21 cellular contexts compared by ENCODE assay signal in the genomic region with DNA sequence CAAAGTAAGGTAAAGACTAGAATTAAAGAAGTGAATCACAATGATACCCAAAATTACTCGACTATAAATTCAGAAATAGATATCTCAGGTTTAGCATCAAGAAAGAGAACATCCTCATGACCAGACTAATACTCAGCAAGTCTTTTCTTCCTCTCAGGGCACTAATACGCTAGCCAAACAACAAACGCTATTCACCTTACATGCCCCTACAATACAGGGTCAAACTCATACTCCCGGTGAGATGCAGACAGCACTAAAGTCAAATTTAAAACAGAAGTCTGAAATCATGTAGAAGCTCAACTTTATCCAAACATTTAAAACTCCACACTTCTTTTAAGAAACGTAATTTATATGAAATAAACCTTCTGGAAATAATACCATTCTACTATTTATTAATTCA. TPM values are rescaled to one million over a fixed set of nuclear protein-coding genes. Genes with fewer than 3 reads are reported as not detected.
DNase-seq lines count a peak whose midpoint lies in the region; ATAC-seq, FAIRE-seq and TF ChIP-seq lines count a peak whose summit lies in the region.
"Had no signal": no experiment of that assay in that cellular context is flagged by ENCODE, and none has a peak within 500 bp of the region (broad histone marks: within the 10 kb centered on the region; RNA-seq: fewer than 3 reads in every experiment).

No MANE protein-coding gene starts in this region.

- H4K20me1 ChIP-seq in Loucy (ENCODE audit: insufficient read depth, low read length, poor library complexity, severe bottlenecking) (peaks cover 30% of the 10 kb centered on the region), GM12878 (ENCODE audit: control insufficient read depth, insufficient read depth) (no peaks in the 10 kb centered on the region), smooth muscle cell (ENCODE audit: low read depth) (peaks cover 15% of the 10 kb centered on the region)

- peak overlapping the region; percentile 50 for H2BK5ac ChIP-seq in mesenchymal stem cell (ENCODE audit: low read depth, low read length, poor library complexity, severe bottlenecking)

- in situ Hi-C loops in GM12878 (cut with MboI) = no loop called here

- BruUV-seq in GM12878 (replicated peaks; lab: Mats Ljungman, UMichigan) = no TSS peak

- CTCF ChIA-PET in GM12878 (lab: Yijun Ruan, JAX) = interaction anchor here (0.6 to 4.0 kb wide), 7 partner anchors 13 to 105 kb away, joined by 3 to 19 read pairs (median 4); a partner anchor contains a TSS

- peak overlapping the region; percentile 68 for H3K4me2 ChIP-seq in Loucy (ENCODE audit: low read depth, low read length, poor library complexity, severe bottlenecking)
- no peak overlapping the region for H3K4me2 ChIP-seq in GM12878 (ENCODE audit: control insufficient read depth, insufficient read depth)
- no peak overlapping the region for H3K4me2 ChIP-seq in mesenchymal stem cell (ENCODE audit: low read length, poor library complexity, severe bottlenecking)
- peak overlapping the region; percentile 49 for H3K4me2 ChIP-seq in smooth muscle cell

- no peak for TF ChIP-seq POLR2A in GM12878 (IDR thresholded peaks at IDR 0.05; ENCODE audit: low read depth, low read length)

- 0 out of 3 replicates have a peak, but pooled peaks have one; percentile 17 for ATAC-seq in GM12878
- ATAC-seq: activated CD8-positive, alpha-beta memory T cell treated with anti-CD3 and anti-CD28 coated beads, Interleukin-2, amount 10 ng/mL, durations not matched to agents 7 days and 5 days; sciatic nerve; stimulated activated naive B cell treated with anti-CD40 and anti-IgM and Interleukin-4, amounts not matched to agents 10 μg/mL and 1 μg/mL and 100 μg/mL, for 72 hours had no signal

- H3K9me3 ChIP-seq in Loucy (ENCODE audit: insufficient read depth, low read depth, low read length) = no peaks in the 10 kb centered on the region
- H3K9me3 ChIP-seq in GM12878 (replicated peaks; ENCODE audit: control insufficient read depth, insufficient read depth, low read length) = no peaks in the 10 kb centered on the region
- no peaks in the 10 kb centered on the region for H3K9me3 ChIP-seq in mesenchymal stem cell (ENCODE audit: control insufficient read depth, low read length)
- no peaks in the 10 kb centered on the region for H3K9me3 ChIP-seq in smooth muscle cell (replicated peaks; ENCODE audit: low read depth)
- H3K9me3 ChIP-seq: HAP-1, tibial artery had no signal

- H3K4me1 ChIP-seq in Loucy (ENCODE audit: insufficient read depth, low read length, poor library complexity, severe bottlenecking) (peaks cover 57% of the 10 kb centered on the region), GM12878 (ENCODE audit: control insufficient read depth, insufficient read depth, low read length) (no peaks in the 10 kb centered on the region), mesenchymal stem cell (ENCODE audit: control insufficient read depth, insufficient read depth, low read depth, low read length) (peaks cover 12% of the 10 kb centered on the region), smooth muscle cell (ENCODE audit: low read depth) (peaks cover 20% of the 10 kb centered on the region)

- no peak overlapping the region for H3K23ac ChIP-seq in mesenchymal stem cell (ENCODE audit: low read length in 2 of 2)

- H3K18ac ChIP-seq in mesenchymal stem cell (ENCODE audit: low read depth in 1 of 2, low read length in 2 of 2) = no peak overlapping the region

- no peak overlapping the region for H2BK120ac ChIP-seq in mesenchymal stem cell (ENCODE audit: low read depth, low read length)

- H3F3A ChIP-seq in Loucy (ENCODE audit: low read depth) (no peaks in the 10 kb centered on the region), smooth muscle cell (ENCODE audit: low read depth) (peaks cover 6% of the 10 kb centered on the region)

- intact Hi-C loops in GM12878 (cut with micrococcal nuclease; ENCODE audit: unreplicated experiment) = no loop called here

- no peaks in the 10 kb centered on the region for H3K27me3 ChIP-seq in Loucy (ENCODE audit: insufficient read depth, low read length, poor library complexity, severe bottlenecking)
- no peaks in the 10 kb centered on the region for H3K27me3 ChIP-seq in GM12878 (replicated peaks in 1 of 2; ENCODE audit: control insufficient read depth in 2 of 2, insufficient read depth in 2 of 2, low read length in 1 of 2)
- H3K27me3 ChIP-seq in mesenchymal stem cell (ENCODE audit: control insufficient read depth in 1 of 2, insufficient read depth in 1 of 2, low read length in 2 of 2) = no peaks in the 10 kb centered on the region
- no peaks in the 10 kb centered on the region for H3K27me3 ChIP-seq in smooth muscle cell (ENCODE audit: low read depth)
- H3K27me3 ChIP-seq: tibial artery had no signal

- 76% methylated on average over 5 of the region's 5 CpGs for WGBS in GM12878 (ENCODE audit: insufficient coverage, insufficient replicate concordance, low lambda C conversion rate, missing lambda C conversion rate)
- 81% methylated on average over 4 of the region's 5 CpGs for WGBS in mesenchymal stem cell
- WGBS in smooth muscle cell (ENCODE audit: low lambda C conversion rate) = 84% methylated on average over 5 of the region's 5 CpGs

- RAD21 ChIA-PET in GM12878 (lab: Charles Lee; ENCODE audit: unreplicated experiment) = interaction anchor here (1.0 kb wide), 1 partner anchor 49 kb away, joined by 5 read pairs; a partner anchor contains a TSS

- peaks cover 76% of the 10 kb centered on the region for H3K79me2 ChIP-seq in Loucy (ENCODE audit: insufficient read depth, low read length)
- peaks cover 53% of the 10 kb centered on the region for H3K79me2 ChIP-seq in GM12878 (ENCODE audit: control insufficient read depth, insufficient read depth, low read length)
- peaks cover 84% of the 10 kb centered on the region for H3K79me2 ChIP-seq in smooth muscle cell (ENCODE audit: low read depth)

- H3K9ac ChIP-seq in Loucy (ENCODE audit: low read depth, low read length, poor library complexity, severe bottlenecking) = no peak overlapping the region
- no peak overlapping the region for H3K9ac ChIP-seq in GM12878 (ENCODE audit: control insufficient read depth, insufficient read depth, low read length)
- no peak overlapping the region for H3K9ac ChIP-seq in mesenchymal stem cell (ENCODE audit: low read length)
- no peak overlapping the region for H3K9ac ChIP-seq in smooth muscle cell (ENCODE audit: low read depth)

- no peak for TF ChIP-seq EP300 in GM12878 (IDR thresholded peaks at IDR 0.05; ENCODE audit: borderline replicate concordance in 1 of 2, control insufficient read depth in 1 of 2, low read depth in 2 of 2, low read length in 2 of 2)

- no peak overlapping the region for H2BK12ac ChIP-seq in mesenchymal stem cell (ENCODE audit: low read length in 2 of 2)

- H2AFZ ChIP-seq in Loucy (ENCODE audit: low read length) (no peak overlapping the region), GM12878 (ENCODE audit: control insufficient read depth, low read depth, low read length) (no peak overlapping the region), mesenchymal stem cell (ENCODE audit: low read depth, low read length) (no peak overlapping the region), smooth muscle cell (ENCODE audit: low read depth) (no peak overlapping the region)

- H3K36me3 ChIP-seq in Loucy (ENCODE audit: insufficient read depth, low read length) = no peaks in the 10 kb centered on the region
- H3K36me3 ChIP-seq in GM12878 (ENCODE audit: control insufficient read depth in 2 of 2, insufficient read depth in 2 of 2, low read length in 1 of 2) = peaks cover 0 to 9% of the 10 kb centered on the region in 2 experiments; a peak in 2 of 4 replicates
- H3K36me3 ChIP-seq in mesenchymal stem cell (ENCODE audit: control insufficient read depth in 1 of 2, insufficient read depth in 2 of 2, low read depth in 1 of 2, low read length in 2 of 2) = peaks cover 6 to 16% of the 10 kb centered on the region in 2 experiments
- no peaks in the 10 kb centered on the region for H3K36me3 ChIP-seq in smooth muscle cell (ENCODE audit: low read depth)
- H3K36me3 ChIP-seq: HAP-1 had no signal

- no peak overlapping the region for H4K8ac ChIP-seq in mesenchymal stem cell (ENCODE audit: low read length)

- no peak for TF ChIP-seq RAD21 in GM12878 (IDR thresholded peaks at IDR 0.05; ENCODE audit: insufficient read depth, low read depth, low read length)

- DNase-seq in GM12878 (ENCODE audit: low read depth, low spot score) = no peak
- no peak for DNase-seq in mesenchymal stem cell
- no peak for DNase-seq in smooth muscle cell (lab: John Stamatoyannopoulos, UW; ENCODE audit: unreplicated experiment)
- no peak for DNase-seq in T1000 (lab: John Stamatoyannopoulos, UW)
- DNase-seq in NCI-H2196 treated with DMSO at 0.1 percent for 48 hours (lab: John Stamatoyannopoulos, UW; ENCODE audit: unreplicated experiment) = no peak
- DNase-seq in NCI-H345 treated with DMSO at 0.1 percent for 48 hours (lab: John Stamatoyannopoulos, UW; ENCODE audit: unreplicated experiment) = no peak
- DNase-seq: activated CD4-positive, alpha-beta T cell treated with anti-CD3 and anti-CD28 coated beads, Interleukin-2, amount 10 ng/mL, durations not matched to agents 24 days and 14 days; activated CD8-positive, alpha-beta memory T cell treated with anti-CD3 and anti-CD28 coated beads, Interleukin-2, amount 10 ng/mL, durations not matched to agents 7 days and 5 days; CD8-positive, alpha-beta memory T cell; DMS79; endodermal cell; glutamatergic neuron; naive B cell; NCI-H1092 treated with DMSO at 0.1 percent for 48 hours; NCI-H2081; NCI-H510A; stimulated activated naive B cell treated with anti-CD40 and anti-IgM and Interleukin-4, amounts not matched to agents 10 μg/mL and 1 μg/mL and 100 μg/mL, for 72 hours; tibial artery had no signal

- TF ChIP-seq CTCF in Loucy (conservative IDR thresholded peaks at IDR 0.05; ENCODE audit: low read length) (no peak), GM12878 (IDR thresholded peaks at IDR 0.05 in 2 of 3, conservative IDR thresholded peaks at IDR 0.05 in 1 of 3; ENCODE audit: control insufficient read depth in 2 of 3, extremely low read depth in 1 of 3, insufficient read depth in 1 of 3, low read depth in 3 of 3, low read length in 3 of 3) (no peak), smooth muscle cell (IDR thresholded peaks at IDR 0.05; ENCODE audit: borderline replicate concordance, insufficient read depth, poor library complexity, severe bottlenecking) (no peak)

- H3K4ac ChIP-seq in mesenchymal stem cell (ENCODE audit: low read depth in 1 of 2, low read length in 2 of 2) = no peak overlapping the region

- SMC1A ChIA-PET in GM12878 (lab: Charles Lee; ENCODE audit: uncharacterized antibody, unreplicated experiment) = interaction anchor here (1.0 to 1.5 kb wide), 4 partner anchors 8 to 55 kb away, joined by 4 to 6 read pairs (median 6); no protein-coding TSS in a partner anchor

- H2AK5ac ChIP-seq in mesenchymal stem cell (ENCODE audit: low read length, severe bottlenecking) = peak overlapping the region; percentile 97

- H2BK15ac ChIP-seq in mesenchymal stem cell (ENCODE audit: low read depth, poor library complexity, severe bottlenecking) = no peak overlapping the region

- no peak for FAIRE-seq in GM12878 (lab: Jason Lieb, UNC)

- H3K4me3 ChIP-seq in Loucy (ENCODE audit: low read length, poor library complexity, severe bottlenecking) (peak overlapping the region; percentile 56), GM12878 (no peak overlapping the region), mesenchymal stem cell (ENCODE audit: insufficient read depth in 1 of 2, low read depth in 1 of 2, low read length in 2 of 2) (no peak overlapping the region), smooth muscle cell (no peak overlapping the region)
- H3K4me3 ChIP-seq: HAP-1, tibial artery had no signal

- H3K9me2 ChIP-seq in Loucy (replicated peaks; ENCODE audit: low read depth, low read length) = no peaks in the 10 kb centered on the region

- no peak overlapping the region for H3K14ac ChIP-seq in mesenchymal stem cell (ENCODE audit: low read length in 2 of 2)

- H3K27ac ChIP-seq in GM12878 (ENCODE audit: control insufficient read depth, insufficient read depth) = no peak overlapping the region
- H3K27ac ChIP-seq in mesenchymal stem cell (ENCODE audit: low read length, poor library complexity, severe bottlenecking) = peak overlapping the region; percentile 54
- H3K27ac ChIP-seq in smooth muscle cell (ENCODE audit: low read depth) = peak overlapping the region; percentile 81

- POLR2A ChIA-PET in GM12878 (lab: Charles Lee) = no interaction called here

- no peak overlapping the region for H4K91ac ChIP-seq in mesenchymal stem cell (ENCODE audit: low read length)

- H3K79me1 ChIP-seq in mesenchymal stem cell (replicated peaks; ENCODE audit: low read length, poor library complexity, severe bottlenecking) = peaks cover 2% of the 10 kb centered on the region

RNA-seq across cellular contexts. Expression of a gene that starts 5.6 kb away (rescaled TPM):
- total RNA-seq in GM12878 (2013; cell fraction: nucleolus; rRNA removed) = 35.6 and 38.4 TPM in 2 replicates
- total RNA-seq in GM12878 (2014; rRNA removed) = 79.9 and 86.9 TPM in 2 replicates
- 73.0 and 91.1 TPM in 2 replicates for total RNA-seq in GM12878 (2014; rRNA removed; fragmentation: Illumina TruSeq; extraction: Trizol)
- total RNA-seq in GM12878 (2021) = 58.5 and 62.9 TPM in 2 replicates
- polyA plus RNA-seq in GM12878 (2011; ENCODE audit: low read depth) = 28.9 TPM
- polyA plus RNA-seq in GM12878 (2011; rRNA removed) = 63.8 and 65.9 TPM in 2 replicates
- 98.8 and 102 TPM in 2 replicates for polyA plus RNA-seq in GM12878 (2011; cell fraction: cytosol; rRNA removed)
- polyA plus RNA-seq in GM12878 (2011; cell fraction: nucleus; rRNA removed) = 24.5 and 33.3 TPM in 2 replicates
- polyA plus RNA-seq in GM12878 (2012) = 85.5 and 118 TPM in 2 replicates
- 150 and 190 TPM in 2 replicates for polyA plus RNA-seq in GM12878 (2014; fragmentation: Illumina TruSeq; extraction: Trizol)
- polyA plus RNA-seq in GM12878 (2014; fragmentation: Nextera tagmentation; extraction: Ambion mirVana) = 100 to 1,000 TPM; 192 to 193 TPM
- polyA plus RNA-seq in GM12878 (2014; rRNA removed) = 85.8 and 86.8 TPM in 2 replicates
- 100 to 1,000 TPM; 112 to 131 TPM for polyA plus RNA-seq in GM12878 (2016; fragmentation: Nextera tagmentation; extraction: Ambion mirVana)
- 57.4 and 63.6 TPM in 2 replicates for polyA minus RNA-seq in GM12878 (2011; rRNA and poly(A)+ RNA removed)
- polyA minus RNA-seq in GM12878 (2011; cell fraction: cytosol; rRNA and poly(A)+ RNA removed) = 15.2 and 18.9 TPM in 2 replicates
- polyA minus RNA-seq in GM12878 (2011; cell fraction: nucleus; rRNA and poly(A)+ RNA removed) = 10.6 and 13.1 TPM in 2 replicates
- polyA plus RNA-seq in mesenchymal stem cell (2013, experiment 1 of 2) = 289 TPM
- 256 TPM for polyA plus RNA-seq in mesenchymal stem cell (2013, experiment 2 of 2)
- 140 and 154 TPM in 2 replicates for total RNA-seq in smooth muscle cell
- 145 and 159 TPM in 2 replicates for polyA plus RNA-seq in smooth muscle cell

RNA-seq across cellular contexts. Expression of a gene that starts 49.1 kb away (rescaled TPM):
- 2.0 and 2.9 TPM in 2 replicates for total RNA-seq in GM12878 (2013; cell fraction: nucleolus; rRNA removed)
- total RNA-seq in GM12878 (2014; rRNA removed) (2.5 and 3.1 TPM in 2 replicates), GM12878 (2014; rRNA removed; fragmentation: Illumina TruSeq; extraction: Trizol) (2.5 and 2.9 TPM in 2 replicates), GM12878 (2021) (2.6 and 2.7 TPM in 2 replicates), smooth muscle cell (36.7 and 46.0 TPM in 2 replicates)
- 0.33 TPM for polyA plus RNA-seq in GM12878 (2011; ENCODE audit: low read depth)
- polyA plus RNA-seq in GM12878 (2011; rRNA removed) (2.2 and 2.5 TPM in 2 replicates), GM12878 (2014; fragmentation: Illumina TruSeq; extraction: Trizol) (3.1 and 4.5 TPM in 2 replicates), GM12878 (2014; fragmentation: Nextera tagmentation; extraction: Ambion mirVana) (1 to 10 TPM in 1 of 2 experiments, under 1 TPM in 1; 0.87 to 1.5 TPM), GM12878 (2014; rRNA removed) (1.6 and 2.0 TPM in 2 replicates), GM12878 (2016; fragmentation: Nextera tagmentation; extraction: Ambion mirVana) (1 to 10 TPM; 1.3 to 1.6 TPM), smooth muscle cell (33.8 and 37.1 TPM in 2 replicates)
- polyA plus RNA-seq in GM12878 (2011; cell fraction: cytosol; rRNA removed) = 1.5 and 1.6 TPM in 2 replicates
- 2.6 TPM in 2 replicates for polyA plus RNA-seq in GM12878 (2011; cell fraction: nucleus; rRNA removed)
- 0.27 and 0.42 TPM in 2 replicates for polyA plus RNA-seq in GM12878 (2012)
- polyA minus RNA-seq in GM12878 (2011; rRNA and poly(A)+ RNA removed) = 0.88 and 1.9 TPM in 2 replicates
- polyA minus RNA-seq in GM12878 (2011; cell fraction: cytosol; rRNA and poly(A)+ RNA removed) = 0.53 and 0.73 TPM in 2 replicates
- 1.9 and 3.3 TPM in 2 replicates for polyA minus RNA-seq in GM12878 (2011; cell fraction: nucleus; rRNA and poly(A)+ RNA removed)
- polyA plus RNA-seq in mesenchymal stem cell (2013, experiment 1 of 2) = 5.8 TPM
- 5.7 TPM for polyA plus RNA-seq in mesenchymal stem cell (2013, experiment 2 of 2)
- polyA plus RNA-seq: CD8-positive, alpha-beta memory T cell had no signal

Comparison
In these comparisons a context has a peak if more than half of its experiments do, and no peak if none do; other contexts are left out.
1. H3K4me2 ChIP-seq: peak in Loucy (single experiment) and smooth muscle cell (single experiment); none in GM12878 (single experiment) and mesenchymal stem cell (single experiment).